Comparison of ENCODE assay signal across 8 cellular contexts in the genomic region with DNA sequence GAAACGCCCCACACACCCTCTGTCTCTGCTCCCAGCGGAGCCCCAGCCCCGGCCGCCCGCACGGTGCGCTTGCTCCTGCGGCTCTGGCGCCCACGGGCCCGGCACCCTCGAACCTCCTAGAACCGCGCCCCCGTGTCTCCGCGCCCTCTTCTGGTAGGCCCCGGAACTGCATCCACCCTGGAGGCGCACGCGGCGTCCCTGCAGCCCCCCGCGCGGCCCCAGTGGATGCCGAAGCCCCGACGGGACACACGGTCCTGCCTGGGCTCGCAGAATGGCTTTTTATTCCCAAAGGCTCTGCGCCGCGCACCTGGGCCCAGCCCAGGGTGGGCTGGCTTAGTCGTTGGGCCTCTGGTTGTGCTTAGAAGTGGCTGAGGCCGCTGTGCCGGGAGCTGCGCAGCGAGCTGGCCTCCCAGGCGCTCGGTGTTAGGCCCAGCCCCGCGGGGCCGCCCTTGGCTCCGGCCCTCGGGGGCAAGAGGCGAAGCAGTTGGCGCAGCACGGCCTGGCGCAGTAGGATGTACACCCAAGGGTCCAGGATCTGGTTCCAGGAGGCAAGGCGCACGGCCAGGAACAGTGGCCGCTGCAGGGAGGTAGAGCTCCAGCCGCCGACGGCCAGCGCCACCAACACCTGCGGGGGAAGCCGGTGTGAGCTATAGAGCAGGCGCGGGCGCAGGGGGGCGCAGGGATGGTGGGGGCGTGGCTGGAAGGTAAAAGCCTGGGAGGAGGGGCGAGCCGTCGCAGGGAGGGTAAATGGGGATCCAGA. TPM values are rescaled to one million over a fixed set of nuclear protein-coding genes. Genes with fewer than 3 reads are reported as not detected.
DNase-seq lines count a peak whose midpoint lies in the region; ATAC-seq and TF ChIP-seq lines count a peak whose summit lies in the region.

No MANE protein-coding gene starts in this region.

- peaks cover 14% of the 10 kb centered on the region for H3K36me3 Mint-ChIP-seq in WTC11

- H3K4me3 Mint-ChIP-seq in WTC11 = peak overlapping the region; percentile 56

- no peak overlapping the region for H3K27ac Mint-ChIP-seq in WTC11

- intact Hi-C loops in breast epithelium (cut with DNase I; ENCODE audit: low total_unique reads) = no loop called here

- peaks cover 24% of the 10 kb centered on the region for H3K4me1 Mint-ChIP-seq in WTC11

- CTCF ChIA-PET in WTC11 (lab: Charles Lee) = interaction anchor here (0.6 to 5.0 kb wide), 52 partner anchors 9 to 1507 kb away, joined by 3 to 53 read pairs (median 4); partner anchors contain the start of genes ASF1B, DNAJB1, MISP3 and PKN1

- POLR2A ChIA-PET in WTC11 (lab: Charles Lee) = interaction anchor here (0.6 to 1.2 kb wide), 4 partner anchors 20 to 336 kb away, joined by 3 read pairs; partner anchors contain the start of genes ASF1B and PKN1

- TF ChIP-seq CTCF in WTC11 (IDR thresholded peaks at IDR 0.05) = peak; percentile 100
- TF ChIP-seq CTCF in breast epithelium (IDR thresholded peaks at IDR 0.05) = peak; percentile 91 to 95 (median 92)

- ATAC-seq in WTC11 (peak; percentile 56), GM21723 (IDR thresholded peaks at IDR 0.05; ENCODE audit: unreplicated experiment) (no peak)

- no peak for TF ChIP-seq POLR2A in breast epithelium (IDR thresholded peaks at IDR 0.05)

- H3K27me3 Mint-ChIP-seq in WTC11 (ENCODE audit: low read depth) = peaks cover 12% of the 10 kb centered on the region

- peaks cover 7% of the 10 kb centered on the region in 2 donors for H3K4me1 ChIP-seq in breast epithelium

- H3K27me3 ChIP-seq in breast epithelium = peaks cover 0 to 3% of the 10 kb centered on the region in 2 donors

- DNase-seq in GF-D8 (lab: John Stamatoyannopoulos, UW) (peak; percentile 41), NCI-H1092 (lab: John Stamatoyannopoulos, UW) (peak; percentile 38), WTC11 (ENCODE audit: low spot score) (peak; percentile 91), breast epithelium (ENCODE audit: low spot score in 2 of 2) (peak in 1 of 2 donors; percentile 73), islet precursor cell (peak; percentile 78), dedifferentiated amniotic fluid mesenchymal stem cell (ENCODE audit: extremely low spot score) (no peak)
- peak; percentile 89 to 93 for DNase-seq in stimulated activated CD4-positive, alpha-beta T cell treated with anti-CD3 and anti-CD28 coated beads, Interleukin-2, amount 100 ng/mL, for 48 hours

- peak overlapping the region in 2 of 3 donors; percentile 42 to 54 for H3K4me3 ChIP-seq in breast epithelium

- H3K9me3 ChIP-seq in breast epithelium = no peaks in the 10 kb centered on the region

- no peaks in the 10 kb centered on the region for H3K36me3 ChIP-seq in breast epithelium

- no peaks in the 10 kb centered on the region for H3K9me3 Mint-ChIP-seq in WTC11

- H3K27ac ChIP-seq in breast epithelium = no peak overlapping the region

TF ChIP-seq in WTC11, 78 proteins besides CTCF, POLR2A, EP300 and RAD21 (continues in another document):
- TF ChIP-seq, protein P1, sequence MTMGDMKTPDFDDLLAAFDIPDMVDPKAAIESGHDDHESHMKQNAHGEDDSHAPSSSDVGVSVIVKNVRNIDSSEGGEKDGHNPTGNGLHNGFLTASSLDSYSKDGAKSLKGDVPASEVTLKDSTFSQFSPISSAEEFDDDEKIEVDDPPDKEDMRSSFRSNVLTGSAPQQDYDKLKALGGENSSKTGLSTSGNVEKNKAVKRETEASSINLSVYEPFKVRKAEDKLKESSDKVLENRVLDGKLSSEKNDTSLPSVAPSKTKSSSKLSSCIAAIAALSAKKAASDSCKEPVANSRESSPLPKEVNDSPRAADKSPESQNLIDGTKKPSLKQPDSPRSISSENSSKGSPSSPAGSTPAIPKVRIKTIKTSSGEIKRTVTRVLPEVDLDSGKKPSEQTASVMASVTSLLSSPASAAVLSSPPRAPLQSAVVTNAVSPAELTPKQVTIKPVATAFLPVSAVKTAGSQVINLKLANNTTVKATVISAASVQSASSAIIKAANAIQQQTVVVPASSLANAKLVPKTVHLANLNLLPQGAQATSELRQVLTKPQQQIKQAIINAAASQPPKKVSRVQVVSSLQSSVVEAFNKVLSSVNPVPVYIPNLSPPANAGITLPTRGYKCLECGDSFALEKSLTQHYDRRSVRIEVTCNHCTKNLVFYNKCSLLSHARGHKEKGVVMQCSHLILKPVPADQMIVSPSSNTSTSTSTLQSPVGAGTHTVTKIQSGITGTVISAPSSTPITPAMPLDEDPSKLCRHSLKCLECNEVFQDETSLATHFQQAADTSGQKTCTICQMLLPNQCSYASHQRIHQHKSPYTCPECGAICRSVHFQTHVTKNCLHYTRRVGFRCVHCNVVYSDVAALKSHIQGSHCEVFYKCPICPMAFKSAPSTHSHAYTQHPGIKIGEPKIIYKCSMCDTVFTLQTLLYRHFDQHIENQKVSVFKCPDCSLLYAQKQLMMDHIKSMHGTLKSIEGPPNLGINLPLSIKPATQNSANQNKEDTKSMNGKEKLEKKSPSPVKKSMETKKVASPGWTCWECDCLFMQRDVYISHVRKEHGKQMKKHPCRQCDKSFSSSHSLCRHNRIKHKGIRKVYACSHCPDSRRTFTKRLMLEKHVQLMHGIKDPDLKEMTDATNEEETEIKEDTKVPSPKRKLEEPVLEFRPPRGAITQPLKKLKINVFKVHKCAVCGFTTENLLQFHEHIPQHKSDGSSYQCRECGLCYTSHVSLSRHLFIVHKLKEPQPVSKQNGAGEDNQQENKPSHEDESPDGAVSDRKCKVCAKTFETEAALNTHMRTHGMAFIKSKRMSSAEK (CRISPR knock-in tag; IDR thresholded peaks at IDR 0.05; ENCODE audit: borderline replicate concordance) = 0 out of 2 replicates have a peak, but pooled peaks have one; percentile 60
- peak; percentile 70 for TF ChIP-seq ERG (CRISPR knock-in tag; IDR thresholded peaks at IDR 0.05)
- TF ChIP-seq ESRRA (CRISPR knock-in tag; IDR thresholded peaks at IDR 0.05; ENCODE audit: borderline replicate concordance) = no peak; the same call in 1 of the 2 replicates
- TF ChIP-seq RORB (CRISPR knock-in tag; IDR thresholded peaks at IDR 0.05) = no peak
- 0 out of 2 replicates have a peak, but pooled peaks have one; percentile 52 for TF ChIP-seq TP53 (CRISPR knock-in tag; IDR thresholded peaks at IDR 0.05)
- TF ChIP-seq, protein P2, sequence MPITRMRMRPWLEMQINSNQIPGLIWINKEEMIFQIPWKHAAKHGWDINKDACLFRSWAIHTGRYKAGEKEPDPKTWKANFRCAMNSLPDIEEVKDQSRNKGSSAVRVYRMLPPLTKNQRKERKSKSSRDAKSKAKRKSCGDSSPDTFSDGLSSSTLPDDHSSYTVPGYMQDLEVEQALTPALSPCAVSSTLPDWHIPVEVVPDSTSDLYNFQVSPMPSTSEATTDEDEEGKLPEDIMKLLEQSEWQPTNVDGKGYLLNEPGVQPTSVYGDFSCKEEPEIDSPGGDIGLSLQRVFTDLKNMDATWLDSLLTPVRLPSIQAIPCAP (CRISPR knock-in tag; IDR thresholded peaks at IDR 0.05) = no peak
- TF ChIP-seq, protein P3, sequence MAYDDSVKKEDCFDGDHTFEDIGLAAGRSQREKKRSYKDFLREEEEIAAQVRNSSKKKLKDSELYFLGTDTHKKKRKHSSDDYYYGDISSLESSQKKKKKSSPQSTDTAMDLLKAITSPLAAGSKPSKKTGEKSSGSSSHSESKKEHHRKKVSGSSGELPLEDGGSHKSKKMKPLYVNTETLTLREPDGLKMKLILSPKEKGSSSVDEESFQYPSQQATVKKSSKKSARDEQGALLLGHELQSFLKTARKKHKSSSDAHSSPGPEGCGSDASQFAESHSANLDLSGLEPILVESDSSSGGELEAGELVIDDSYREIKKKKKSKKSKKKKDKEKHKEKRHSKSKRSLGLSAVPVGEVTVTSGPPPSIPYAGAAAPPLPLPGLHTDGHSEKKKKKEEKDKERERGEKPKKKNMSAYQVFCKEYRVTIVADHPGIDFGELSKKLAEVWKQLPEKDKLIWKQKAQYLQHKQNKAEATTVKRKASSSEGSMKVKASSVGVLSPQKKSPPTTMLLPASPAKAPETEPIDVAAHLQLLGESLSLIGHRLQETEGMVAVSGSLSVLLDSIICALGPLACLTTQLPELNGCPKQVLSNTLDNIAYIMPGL (CRISPR knock-in tag; IDR thresholded peaks at IDR 0.05) = peak; percentile 97
- no peak for TF ChIP-seq ATF1 (CRISPR knock-in tag; IDR thresholded peaks at IDR 0.05)
- TF ChIP-seq FOXK1 (CRISPR knock-in tag; IDR thresholded peaks at IDR 0.05) = peak; percentile 43; the same call in 1 of the 2 replicates
- peak; percentile 66; the same call in 1 of the 2 replicates for TF ChIP-seq CREM (CRISPR knock-in tag; IDR thresholded peaks at IDR 0.05)
- TF ChIP-seq CDX4 (CRISPR knock-in tag; IDR thresholded peaks at IDR 0.05; ENCODE audit: borderline replicate concordance) = no peak
- TF ChIP-seq GABPB1 (CRISPR knock-in tag; IDR thresholded peaks at IDR 0.05) = no peak
- TF ChIP-seq TEAD4 (CRISPR knock-in tag; IDR thresholded peaks at IDR 0.05) = peak; percentile 58; the same call in 1 of the 2 replicates
- TF ChIP-seq ZNF263 (CRISPR knock-in tag; IDR thresholded peaks at IDR 0.05; ENCODE audit: low read depth) = 0 out of 2 replicates have a peak, but pooled peaks have one; percentile 46

RNA-seq across cellular contexts. Expression of gene PTGER1, which starts 2.8 kb away (rescaled TPM):
- total RNA-seq in WTC11 (2021) (0.68 to 1.2 TPM (median 0.87 TPM) in 3 replicates), breast epithelium (1 to 10 TPM in 1 of 3 donors, under 1 TPM in 1, not detected in 1; 0.48 to 1.3 TPM)

RNA-seq across cellular contexts. Expression of gene GIPC1, which starts 23.5 kb away (rescaled TPM):
- total RNA-seq in WTC11 (2021) (70.7 to 76.5 TPM (median 75.0 TPM) in 3 replicates), breast epithelium (10 to 100 TPM; 48.8 to 79.0 (median 72.0) TPM)

RNA-seq across cellular contexts. Expression of gene PKN1, which starts 39.3 kb away (rescaled TPM):
- total RNA-seq in WTC11 (2021) (170 to 197 TPM (median 187 TPM) in 3 replicates), breast epithelium (10 to 100 TPM; 40.8 to 78.1 (median 59.6) TPM)

RNA-seq across cellular contexts. Expression of gene DNAJB1, which starts 45.8 kb away (rescaled TPM):
- total RNA-seq in WTC11 (2021) (54.5 to 88.7 TPM (median 81.9 TPM) in 3 replicates), breast epithelium (100 to 1,000 TPM in 2 of 3 donors, 10 to 100 TPM in 1; 59.0 to 166 (median 102) TPM)

RNA-seq across cellular contexts. Expression of gene DDX39A, which starts 53.2 kb away (rescaled TPM):
- total RNA-seq in WTC11 (2021) (103 to 136 TPM (median 105 TPM) in 3 replicates), breast epithelium (10 to 100 TPM; 65.9 to 79.0 (median 75.5) TPM)
